Comparison of ENCODE assay signal across 11 cellular contexts in the genomic region with DNA sequence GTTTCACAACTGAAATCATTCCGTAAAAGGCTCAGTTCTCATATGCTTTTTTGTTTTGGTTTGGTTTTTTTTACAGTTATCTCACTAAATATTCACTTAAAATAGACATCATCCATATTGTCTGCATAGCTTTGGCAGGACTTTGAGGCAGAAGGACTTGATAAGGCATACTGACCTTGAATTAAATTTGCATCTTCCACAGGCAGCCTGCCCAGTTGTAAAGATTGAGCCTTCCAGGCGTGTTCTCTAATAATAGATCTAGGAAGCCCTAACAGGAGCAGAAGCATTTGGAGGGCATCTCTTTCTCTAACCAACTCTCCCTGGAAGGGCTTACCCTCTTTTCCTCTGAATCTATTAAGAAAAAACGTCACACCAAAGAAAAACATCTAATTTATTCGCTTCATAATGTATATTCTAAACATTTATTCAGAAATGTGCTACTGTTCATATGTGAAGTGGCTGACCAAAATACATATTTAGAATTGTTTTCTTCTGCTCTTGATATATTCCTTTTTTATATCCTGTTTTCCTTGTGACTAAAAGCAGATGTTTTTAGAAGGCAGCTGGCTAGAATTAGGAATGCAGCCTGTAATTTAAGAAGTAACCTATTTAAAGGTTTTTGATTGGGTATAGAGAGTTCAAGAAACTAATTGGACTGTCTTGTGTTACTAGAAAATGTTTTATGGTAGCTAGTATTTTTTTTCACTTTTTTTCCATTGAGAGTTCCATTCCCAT. TPM values are rescaled to one million over a fixed set of nuclear protein-coding genes. Genes with fewer than 3 reads are reported as not detected.
DNase-seq lines count a peak whose midpoint lies in the region; ATAC-seq and TF ChIP-seq lines count a peak whose summit lies in the region.
"Had no signal": no experiment of that assay in that cellular context is flagged by ENCODE, and none has a peak within 500 bp of the region (broad histone marks: within the 10 kb centered on the region; RNA-seq: fewer than 3 reads in every experiment).

No MANE protein-coding gene starts in this region.

- H3K4me1 Mint-ChIP-seq in chondrocyte (ENCODE audit: low read depth): peaks cover 61% of the 10 kb centered on the region
- peaks cover 7% of the 10 kb centered on the region for H3K4me1 Mint-ChIP-seq in activated T-helper 1 cell treated with anti-CD3 and anti-CD28 coated beads, Interleukin-12 subunit alpha, Interleukin-12 subunit beta, Interleukin-2, Interleukin-4 antibody, amounts not matched to agents 30 ng/mL and 10 ng/mL and 1 ng/mL, durations not matched to agents 14 hours and 24 hours and 36 hours (ENCODE audit: low read depth)

- DNase-seq in IMR-90: peak; percentile 47
- no peak for DNase-seq in chondrocyte (ENCODE audit: low spot score)
- DNase-seq in left lung: no peak
- no peak for DNase-seq in thyroid gland
- DNase-seq in Kasumi-1 (lab: John Stamatoyannopoulos, UW): no peak
- DNase-seq in activated T-helper 1 cell treated with anti-CD3 and anti-CD28 coated beads, Interleukin-12 subunit alpha, Interleukin-12 subunit beta, Interleukin-2, Interleukin-4 antibody, amounts not matched to agents 30 ng/mL and 10 ng/mL and 1 ng/mL, durations not matched to agents 14 hours and 24 hours and 36 hours (ENCODE audit: low spot score): no peak
- DNase-seq: DMS79 treated with DMSO at 0.1 percent for 48 hours, NCI-H1048 had no signal

- H2BK20ac ChIP-seq in IMR-90 (ENCODE audit: low read depth, low read length): no peak overlapping the region

- H3K9ac ChIP-seq in IMR-90 (ENCODE audit: low read depth, low read length): no peak overlapping the region
- H3K9ac ChIP-seq: parathyroid adenoma had no signal

- H3K56ac ChIP-seq in IMR-90 (ENCODE audit: extremely low read depth, insufficient read depth, low read length): no peak overlapping the region

- no CpG with 5 or more reads among the region's 4 CpGs for WGBS in IMR-90 (ENCODE audit: extremely low coverage in 2 of 2, insufficient read length in 1 of 2), 2 experiments
- 58 to 60% methylated on average over 4 of the region's 4 CpGs for WGBS in thyroid gland, 2 donors

- no peak overlapping the region for H2BK120ac ChIP-seq in IMR-90 (ENCODE audit: low read depth, low read length)

- H3K4me2 ChIP-seq in IMR-90 (ENCODE audit: low read depth, low read length): peak overlapping the region; percentile 20; the same call in 1 of the 2 replicates

- POLR2A ChIA-PET in IMR-90 (lab: Charles Lee; ENCODE audit: unreplicated experiment): no interaction called here

- no peak overlapping the region for H2AK9ac ChIP-seq in IMR-90 (replicated peaks; ENCODE audit: low read depth, low read length, poor library complexity)

- TF ChIP-seq RAD21 in IMR-90 (IDR thresholded peaks at IDR 0.05; ENCODE audit: low read length): no peak

- peaks cover 11% of the 10 kb centered on the region for H4K20me1 ChIP-seq in IMR-90 (ENCODE audit: insufficient read depth, low read length)

- H3K9me3 ChIP-seq in IMR-90 (ENCODE audit: control insufficient read depth, insufficient read depth, low read length) (no peaks in the 10 kb centered on the region), left lung (no peaks in the 10 kb centered on the region), thyroid gland (no peaks in the 10 kb centered on the region)

- no peaks in the 10 kb centered on the region for H3K27me3 Mint-ChIP-seq in chondrocyte (ENCODE audit: low read depth)
- no peaks in the 10 kb centered on the region for H3K27me3 Mint-ChIP-seq in activated T-helper 1 cell treated with anti-CD3 and anti-CD28 coated beads, Interleukin-12 subunit alpha, Interleukin-12 subunit beta, Interleukin-2, Interleukin-4 antibody, amounts not matched to agents 30 ng/mL and 10 ng/mL and 1 ng/mL, durations not matched to agents 14 hours and 24 hours and 36 hours (ENCODE audit: insufficient read depth)

- peaks cover 4% of the 10 kb centered on the region; the same call in 1 of the 2 replicates for H3K4me1 ChIP-seq in IMR-90 (ENCODE audit: control insufficient read depth, insufficient read depth, low read length)
- H3K4me1 ChIP-seq in left lung: peaks cover 6 to 13% of the 10 kb centered on the region in 2 donors
- H3K4me1 ChIP-seq in thyroid gland: peaks cover 4 to 17% of the 10 kb centered on the region in 2 donors
- H3K4me1 ChIP-seq: parathyroid adenoma had no signal

- peaks cover 25 to 33% of the 10 kb centered on the region in 2 experiments for H3K79me1 ChIP-seq in IMR-90 (ENCODE audit: low read depth in 1 of 2, low read length in 2 of 2)

- no peaks in the 10 kb centered on the region for H3K27me3 ChIP-seq in IMR-90 (ENCODE audit: control insufficient read depth, insufficient read depth, low read length)
- no peaks in the 10 kb centered on the region for H3K27me3 ChIP-seq in left lung
- H3K27me3 ChIP-seq in thyroid gland: no peaks in the 10 kb centered on the region

- H3K36me3 Mint-ChIP-seq in chondrocyte (ENCODE audit: low read depth): no peaks in the 10 kb centered on the region
- H3K36me3 Mint-ChIP-seq in activated T-helper 1 cell treated with anti-CD3 and anti-CD28 coated beads, Interleukin-12 subunit alpha, Interleukin-12 subunit beta, Interleukin-2, Interleukin-4 antibody, amounts not matched to agents 30 ng/mL and 10 ng/mL and 1 ng/mL, durations not matched to agents 14 hours and 24 hours and 36 hours (ENCODE audit: low read depth): peaks cover 31% of the 10 kb centered on the region

- intact Hi-C loops in IMR-90 (cut with micrococcal nuclease): loop anchor here (2.0 kb wide), 1 partner anchor 18 kb away; no protein-coding TSS in a partner anchor
- intact Hi-C loops in left lung (cut with DNase I): no loop called here
- intact Hi-C loops in thyroid gland (cut with DNase I): no loop called here
- intact Hi-C loops in activated T-helper 1 cell treated with anti-CD3 and anti-CD28 coated beads, Interleukin-12 subunit alpha, Interleukin-12 subunit beta, Interleukin-2, Interleukin-4 antibody, amounts not matched to agents 30 ng/mL and 10 ng/mL and 1 ng/mL, durations not matched to agents 14 hours and 24 hours and 36 hours (cut with micrococcal nuclease): no loop called here

- no peaks in the 10 kb centered on the region for H3K36me3 ChIP-seq in IMR-90 (ENCODE audit: control insufficient read depth, insufficient read depth, low read length)
- no peaks in the 10 kb centered on the region for H3K36me3 ChIP-seq in left lung
- H3K36me3 ChIP-seq in thyroid gland: no peaks in the 10 kb centered on the region

- no TSS peak for BruUV-seq in IMR-90 (replicated peaks; lab: Mats Ljungman, UMichigan)

- 0 out of 2 replicates have a peak, but pooled peaks cover 3% of the 10 kb centered on the region for H3K9me1 ChIP-seq in IMR-90 (ENCODE audit: insufficient read depth, low read length)

- H4K8ac ChIP-seq in IMR-90 (ENCODE audit: low read depth in 2 of 2, low read length in 2 of 2): no peak overlapping the region

- no peak overlapping the region for H3K23ac ChIP-seq in IMR-90 (ENCODE audit: low read depth, low read length)

- ATAC-seq in IMR-90 (ENCODE audit: low read depth) (peak; percentile 75), left lung (peak; percentile 40), GM21360 (IDR thresholded peaks at IDR 0.05; ENCODE audit: unreplicated experiment) (no peak), HG03457 (IDR thresholded peaks at IDR 0.05; ENCODE audit: unreplicated experiment) (no peak)

- H2BK15ac ChIP-seq in IMR-90 (ENCODE audit: low read depth, low read length): no peak overlapping the region

- peak overlapping the region; percentile 75 for H3K27ac Mint-ChIP-seq in chondrocyte (ENCODE audit: unreplicated experiment)
- H3K27ac Mint-ChIP-seq in activated T-helper 1 cell treated with anti-CD3 and anti-CD28 coated beads, Interleukin-12 subunit alpha, Interleukin-12 subunit beta, Interleukin-2, Interleukin-4 antibody, amounts not matched to agents 30 ng/mL and 10 ng/mL and 1 ng/mL, durations not matched to agents 14 hours and 24 hours and 36 hours: no peak overlapping the region

- H2BK5ac ChIP-seq in IMR-90 (ENCODE audit: low read depth, low read length, poor library complexity, severe bottlenecking): no peak overlapping the region

- no peak overlapping the region for H3K14ac ChIP-seq in IMR-90 (replicated peaks; ENCODE audit: low read depth, low read length)

- no peak for TF ChIP-seq POLR2A in IMR-90 (IDR thresholded peaks at IDR 0.05; ENCODE audit: low read depth, low read length)
- no peak for TF ChIP-seq POLR2A in thyroid gland (IDR thresholded peaks at IDR 0.05)

- no peak overlapping the region for H3K4me3 Mint-ChIP-seq in chondrocyte (ENCODE audit: unreplicated experiment)
- no peak overlapping the region for H3K4me3 Mint-ChIP-seq in activated T-helper 1 cell treated with anti-CD3 and anti-CD28 coated beads, Interleukin-12 subunit alpha, Interleukin-12 subunit beta, Interleukin-2, Interleukin-4 antibody, amounts not matched to agents 30 ng/mL and 10 ng/mL and 1 ng/mL, durations not matched to agents 14 hours and 24 hours and 36 hours

- H3K27ac ChIP-seq in IMR-90 (ENCODE audit: insufficient read depth, low read length): no peak overlapping the region
- H3K27ac ChIP-seq in left lung: peak overlapping the region in 1 of 2 donors; percentile 2
- H3K27ac ChIP-seq in thyroid gland: peak overlapping the region in 2 of 3 donors; percentile 17 to 37
- H3K27ac ChIP-seq: parathyroid adenoma had no signal

- H3K18ac ChIP-seq in IMR-90 (ENCODE audit: low read depth, low read length): no peak overlapping the region

- CTCF ChIA-PET in IMR-90 (lab: Yijun Ruan, JAX): interaction anchor here (0.8 kb wide), 1 partner anchor 69 kb away, joined by 3 read pairs; no protein-coding TSS in a partner anchor

- in situ Hi-C loops in IMR-90 (cut with MboI; ENCODE audit: low sequenced_read_pairs): no loop called here

- dilution Hi-C loops in IMR-90 (cut with HindIII; ENCODE audit: low sequenced_read_pairs, unreplicated experiment): no loop called here

- H3K4ac ChIP-seq in IMR-90 (ENCODE audit: low read depth, low read length): no peak overlapping the region

- no peak overlapping the region for H2AFZ ChIP-seq in IMR-90 (replicated peaks; ENCODE audit: low read length, poor library complexity)
- H2AFZ ChIP-seq: parathyroid adenoma had no signal

- H2AK5ac ChIP-seq in IMR-90 (ENCODE audit: low read depth, low read length): no peak overlapping the region

- H3K4me3 ChIP-seq in IMR-90 (ENCODE audit: insufficient read depth, low read depth, low read length) (no peak overlapping the region), left lung (no peak overlapping the region), thyroid gland (replicated peaks in 1 of 3) (no peak overlapping the region)

- no peak overlapping the region for H4K5ac ChIP-seq in IMR-90 (ENCODE audit: low read depth, low read length)

- H3K9me3 Mint-ChIP-seq in chondrocyte (ENCODE audit: low read depth): no peaks in the 10 kb centered on the region
- H3K9me3 Mint-ChIP-seq in activated T-helper 1 cell treated with anti-CD3 and anti-CD28 coated beads, Interleukin-12 subunit alpha, Interleukin-12 subunit beta, Interleukin-2, Interleukin-4 antibody, amounts not matched to agents 30 ng/mL and 10 ng/mL and 1 ng/mL, durations not matched to agents 14 hours and 24 hours and 36 hours: no peaks in the 10 kb centered on the region

- TF ChIP-seq CTCF in IMR-90 (conservative IDR thresholded peaks at IDR 0.05; ENCODE audit: low read depth, low read length): no peak
- no peak for TF ChIP-seq CTCF in chondrocyte (IDR thresholded peaks at IDR 0.05)
- TF ChIP-seq CTCF in left lung (IDR thresholded peaks at IDR 0.05): no peak
- no peak for TF ChIP-seq CTCF in thyroid gland (IDR thresholded peaks at IDR 0.05)

- no peak overlapping the region for H4K91ac ChIP-seq in IMR-90 (ENCODE audit: insufficient read depth, low read depth, low read length)

RNA-seq across cellular contexts. Expression of a gene that starts 20.2 kb away (rescaled TPM):
- total RNA-seq in IMR-90 (2012; rRNA removed) (43.6 and 69.4 TPM in 2 replicates), chondrocyte (57.2 to 65.6 TPM (median 62.9 TPM) in 3 replicates), left lung (10 to 100 TPM; 48.3 to 50.7 TPM), thyroid gland (10 to 100 TPM; 49.5 to 71.2 (median 57.5) TPM)
- 14.7 and 19.0 TPM in 2 replicates for polyA plus RNA-seq in IMR-90 (2012; rRNA removed)
- polyA plus RNA-seq in IMR-90 (2012; cell fraction: cytosol; rRNA removed): 8.0 and 8.4 TPM in 2 replicates
- polyA plus RNA-seq in IMR-90 (2012; cell fraction: nucleus; rRNA removed; ENCODE audit: low replicate concordance): 7.2 and 17.4 TPM in 2 replicates
- total RNA-seq in activated T-helper 1 cell treated with anti-CD3 and anti-CD28 coated beads, Interleukin-12 subunit alpha, Interleukin-12 subunit beta, Interleukin-2, Interleukin-4 antibody, amounts not matched to agents 30 ng/mL and 10 ng/mL and 1 ng/mL, durations not matched to agents 14 hours and 24 hours and 36 hours: 31.1 and 32.8 TPM in 2 replicates

Comparison
In these comparisons a context has a peak if more than half of its experiments do, and no peak if none do; other contexts are left out.
1. ATAC-seq: peak in IMR-90 (single experiment) and left lung (single experiment); none in GM21360 (single experiment) and HG03457 (single experiment).